Comparison of ENCODE assay signal across 18 cellular contexts in the genomic region with DNA sequence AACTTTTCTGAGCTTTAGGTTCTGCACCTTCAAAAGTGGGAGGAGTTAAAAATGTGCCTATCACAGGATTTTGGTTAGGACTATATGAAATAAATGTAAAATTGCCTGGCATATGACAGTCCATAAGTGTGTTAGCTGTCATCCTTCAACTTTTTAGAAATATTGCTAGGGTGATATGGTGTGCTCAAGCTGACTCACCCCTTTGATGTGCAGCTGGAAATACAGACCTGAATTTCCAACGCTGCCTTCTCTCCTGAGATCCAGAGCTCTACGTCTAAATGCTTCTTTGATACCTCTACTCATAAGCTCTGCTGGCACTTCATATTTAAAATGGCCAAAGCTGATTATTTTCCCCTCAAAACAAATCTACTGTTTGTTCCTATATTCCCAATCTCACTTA. TPM values are rescaled to one million over a fixed set of nuclear protein-coding genes. Genes with fewer than 3 reads are reported as not detected.
DNase-seq lines count a peak whose midpoint lies in the region; ATAC-seq and TF ChIP-seq lines count a peak whose summit lies in the region.
"Had no signal": no experiment of that assay in that cellular context is flagged by ENCODE, and none has a peak within 500 bp of the region (broad histone marks: within the 10 kb centered on the region; RNA-seq: fewer than 3 reads in every experiment).

No MANE protein-coding gene starts in this region.

- peak overlapping the region; percentile 89 for H3K4me2 ChIP-seq in osteoblast (ENCODE audit: insufficient read depth, low read length)

- no peaks in the 10 kb centered on the region for H3K27me3 Mint-ChIP-seq in activated naive CD4-positive, alpha-beta T cell treated with anti-CD3 and anti-CD28 coated beads for 36 hours (ENCODE audit: low read depth)
- H3K27me3 Mint-ChIP-seq in IgD-negative memory B cell (no peaks in the 10 kb centered on the region), T-helper 17 cell (no peaks in the 10 kb centered on the region)

- H3K9me3 ChIP-seq in osteoblast (ENCODE audit: low read depth, low read length): no peaks in the 10 kb centered on the region
- H3K9me3 ChIP-seq in T-helper 17 cell (ENCODE audit: control insufficient read depth, low read length, poor library complexity, severe bottlenecking): no peaks in the 10 kb centered on the region
- H3K9me3 ChIP-seq: A549 had no signal

- H3K79me2 ChIP-seq in osteoblast (ENCODE audit: insufficient read depth, low read length): peaks cover 46% of the 10 kb centered on the region

- intact Hi-C loops in activated naive CD4-positive, alpha-beta T cell treated with anti-CD3 and anti-CD28 coated beads for 36 hours (cut with micrococcal nuclease): loop anchor here (10.0 kb wide), 1 partner anchor 1118 kb away; the partner anchor contains the start of gene SSR1

- H3K36me3 ChIP-seq in osteoblast (ENCODE audit: insufficient read depth, low read length): peaks cover 16% of the 10 kb centered on the region

- CTCF ChIA-PET in activated naive CD4-positive, alpha-beta T cell treated with anti-CD3 and anti-CD28 coated beads for 36 hours (lab: Charles Lee): interaction anchor here (0.6 to 1.2 kb wide), 2 partner anchors 12 to 270 kb away, joined by 3 to 4 read pairs; no protein-coding TSS in a partner anchor

- no peak overlapping the region for H2AFZ ChIP-seq in osteoblast (ENCODE audit: low read length)

- H3K4me3 Mint-ChIP-seq in activated naive CD4-positive, alpha-beta T cell treated with anti-CD3 and anti-CD28 coated beads for 36 hours: no peak overlapping the region
- H3K4me3 Mint-ChIP-seq in IgD-negative memory B cell (peak overlapping the region in 3 of 4 donors; percentile 14 to 97 (median 21)), T-helper 17 cell (no peak overlapping the region)

- TF ChIP-seq CTCF in epithelial cell of esophagus (IDR thresholded peaks at IDR 0.05; ENCODE audit: insufficient read depth, low read depth, low read length, missing control alignments) (no peak), osteoblast (IDR thresholded peaks at IDR 0.05; ENCODE audit: extremely low read depth, low read depth, low read length) (no peak)

- peak overlapping the region; percentile 26 for H3K27ac Mint-ChIP-seq in activated naive CD4-positive, alpha-beta T cell treated with anti-CD3 and anti-CD28 coated beads for 36 hours
- no peak overlapping the region for H3K27ac Mint-ChIP-seq in activated naive CD4-positive, alpha-beta T cell treated with anti-CD3 and anti-CD28 coated beads, Interleukin-2, amount 50 U/mL, for 72 hours
- H3K27ac Mint-ChIP-seq in IgD-negative memory B cell: peak overlapping the region in 2 of 3 donors; percentile 41 to 65
- no peak overlapping the region for H3K27ac Mint-ChIP-seq in T-helper 17 cell

- no peaks in the 10 kb centered on the region for H3K27me3 ChIP-seq in osteoblast (ENCODE audit: insufficient read depth, low read length)

- H3K4me1 Mint-ChIP-seq in activated naive CD4-positive, alpha-beta T cell treated with anti-CD3 and anti-CD28 coated beads for 36 hours (ENCODE audit: low read depth): peaks cover 32% of the 10 kb centered on the region
- H3K4me1 Mint-ChIP-seq in IgD-negative memory B cell (peaks cover 20 to 38% (median 30%) of the 10 kb centered on the region in 3 donors), T-helper 17 cell (peaks cover 33% of the 10 kb centered on the region)

- H3K36me3 Mint-ChIP-seq in activated naive CD4-positive, alpha-beta T cell treated with anti-CD3 and anti-CD28 coated beads for 36 hours (ENCODE audit: low read depth): peaks cover 23% of the 10 kb centered on the region
- H3K36me3 Mint-ChIP-seq in activated naive CD4-positive, alpha-beta T cell treated with anti-CD3 and anti-CD28 coated beads, Interleukin-2, amount 50 U/mL, for 72 hours: peaks cover 16 to 22% of the 10 kb centered on the region in 2 donors
- H3K36me3 Mint-ChIP-seq in IgD-negative memory B cell: peaks cover 7% of the 10 kb centered on the region
- peaks cover 3% of the 10 kb centered on the region for H3K36me3 Mint-ChIP-seq in T-helper 17 cell (ENCODE audit: low read depth)

- no peaks in the 10 kb centered on the region for H4K20me1 ChIP-seq in osteoblast (ENCODE audit: insufficient read depth, low read length)

- H3K9me3 Mint-ChIP-seq in activated naive CD4-positive, alpha-beta T cell treated with anti-CD3 and anti-CD28 coated beads for 36 hours: no peaks in the 10 kb centered on the region
- H3K9me3 Mint-ChIP-seq in activated naive CD4-positive, alpha-beta T cell treated with anti-CD3 and anti-CD28 coated beads, Interleukin-2, amount 50 U/mL, for 72 hours: peaks cover 0 to 4% of the 10 kb centered on the region in 2 donors
- peaks cover 0 to 2% (median 0%) of the 10 kb centered on the region in 3 donors for H3K9me3 Mint-ChIP-seq in IgD-negative memory B cell

- peaks cover 16% of the 10 kb centered on the region for H3K4me1 ChIP-seq in osteoblast (ENCODE audit: insufficient read depth, low read length)

- no peak for DNase-seq in activated naive CD4-positive, alpha-beta T cell treated with anti-CD3 and anti-CD28 coated beads for 36 hours
- no peak for DNase-seq in activated naive CD4-positive, alpha-beta T cell treated with anti-CD3 and anti-CD28 coated beads, Interleukin-2, amount 50 U/mL, for 72 hours (ENCODE audit: low spot score in 2 of 2)
- peak; percentile 11 for DNase-seq in epithelial cell of esophagus (ENCODE audit: low read depth)
- no peak for DNase-seq in osteoblast (ENCODE audit: insufficient read length, low spot score, missing footprints)
- no peak for DNase-seq in T-helper 17 cell
- DNase-seq: activated CD4-positive, alpha-beta T cell treated with anti-CD3 and anti-CD28 coated beads for 48 hours; activated CD8-positive, alpha-beta memory T cell treated with anti-CD3 and anti-CD28 coated beads, Interleukin-2, amount 50 U/mL, for 48 hours; COR-L47; GDM1; kidney; NCI-H345; SHP77; small intestine; stimulated activated naive CD4-positive, alpha-beta T cell had no signal

- no peak for ATAC-seq in activated naive CD4-positive, alpha-beta T cell treated with anti-CD3 and anti-CD28 coated beads, Interleukin-2, amount 50 U/mL, for 72 hours
- no peak for ATAC-seq in GM19395 (IDR thresholded peaks at IDR 0.05; ENCODE audit: unreplicated experiment)
- no peak for ATAC-seq in GM21619 (IDR thresholded peaks at IDR 0.05; ENCODE audit: unreplicated experiment)
- no peak for ATAC-seq in T-helper 17 cell
- ATAC-seq: A549 had no signal

- H3K27ac ChIP-seq in osteoblast (ENCODE audit: low read depth, low read length): no peak overlapping the region
- H3K27ac ChIP-seq: A549 had no signal

- H3K4me3 ChIP-seq in epithelial cell of esophagus (ENCODE audit: low read length): no peak overlapping the region
- peak overlapping the region; percentile 88 for H3K4me3 ChIP-seq in osteoblast (ENCODE audit: insufficient read depth, low read length)
- H3K4me3 ChIP-seq: A549 had no signal

RNA-seq across cellular contexts. Expression of gene SLC35B3, which starts 2.7 kb away (rescaled TPM):
- 1 to 10 TPM; 7.7 to 8.0 TPM for total RNA-seq in activated naive CD4-positive, alpha-beta T cell treated with anti-CD3 and anti-CD28 coated beads for 36 hours
- 1 to 10 TPM; 5.6 to 6.9 TPM for total RNA-seq in activated naive CD4-positive, alpha-beta T cell treated with anti-CD3 and anti-CD28 coated beads, Interleukin-2, amount 50 U/mL, for 72 hours
- 12.5 TPM for polyA plus RNA-seq in IgD-negative memory B cell
- total RNA-seq in osteoblast: 25.3 and 27.5 TPM in 2 replicates
- total RNA-seq in T-helper 17 cell: 1 to 10 TPM; 4.5 to 6.4 TPM

Comparison
In these comparisons a context has a peak if more than half of its experiments do, and no peak if none do; other contexts are left out.
1. H3K27ac Mint-ChIP-seq: peak in activated naive CD4-positive, alpha-beta T cell treated with anti-CD3 and anti-CD28 coated beads for 36 hours (single experiment) and IgD-negative memory B cell (2 of 3); none in activated naive CD4-positive, alpha-beta T cell treated with anti-CD3 and anti-CD28 coated beads, Interleukin-2, amount 50 U/mL, for 72 hours (0 of 2) and T-helper 17 cell (single experiment).
2. H3K4me3 Mint-ChIP-seq: peak in IgD-negative memory B cell (3 of 4); none in activated naive CD4-positive, alpha-beta T cell treated with anti-CD3 and anti-CD28 coated beads for 36 hours (single experiment) and T-helper 17 cell (single experiment).